17 cellular contexts compared by ENCODE assay signal in the genomic region with DNA sequence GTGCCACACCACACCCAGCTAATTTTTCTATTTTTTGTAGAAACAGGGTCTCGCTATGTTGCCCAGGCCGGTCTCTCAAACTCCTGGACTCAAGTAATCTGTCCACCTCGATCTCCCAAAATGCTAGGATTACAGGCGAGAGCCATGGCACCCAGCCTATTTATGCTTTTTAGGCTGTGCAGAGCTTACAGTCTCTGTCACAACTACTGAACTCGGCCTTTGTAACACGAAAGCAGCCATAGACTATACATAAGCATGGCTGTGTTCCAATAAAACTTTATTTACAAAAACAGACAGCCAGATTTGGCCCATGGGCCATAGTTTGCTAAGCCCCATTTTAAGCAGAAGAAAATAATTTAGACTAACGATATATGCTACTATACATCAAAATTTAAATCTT. TPM values are rescaled to one million over a fixed set of nuclear protein-coding genes. Genes with fewer than 3 reads are reported as not detected.
DNase-seq lines count a peak whose midpoint lies in the region; ATAC-seq, FAIRE-seq and TF ChIP-seq lines count a peak whose summit lies in the region.
"Had no signal": no experiment of that assay in that cellular context is flagged by ENCODE, and none has a peak within 500 bp of the region (broad histone marks: within the 10 kb centered on the region; RNA-seq: fewer than 3 reads in every experiment).

No MANE protein-coding gene starts in this region.

- no peaks in the 10 kb centered on the region for H3K4me1 Mint-ChIP-seq in activated naive CD8-positive, alpha-beta T cell treated with anti-CD3 and anti-CD28 coated beads for 36 hours
- H3K4me1 Mint-ChIP-seq: activated CD4-positive, alpha-beta T cell treated with anti-CD3 and anti-CD28 coated beads for 36 hours; immature natural killer cell; stimulated activated memory B cell treated with anti-CD40 and anti-IgM and Interleukin-4, amounts not matched to agents 10 μg/mL and 1 μg/mL and 100 μg/mL, for 72 hours had no signal

- CTCF ChIA-PET in PC-3 (lab: Charles Lee): no interaction called here
- CTCF ChIA-PET in HepG2 (lab: Yijun Ruan, JAX; ENCODE audit: low intra/inter-chr PET ratio, low total read pairs): no interaction called here

- no peak; the same call in 1 of the 2 replicates for ATAC-seq in PC-3
- no peak for ATAC-seq in HepG2
- ATAC-seq in HG03520 (IDR thresholded peaks at IDR 0.05; ENCODE audit: unreplicated experiment): no peak
- ATAC-seq: activated CD4-positive, alpha-beta T cell treated with anti-CD3 and anti-CD28 coated beads for 36 hours; activated T-cell treated with anti-CD3 and anti-CD28 coated beads, Interleukin-2, amount 50 U/mL, for 72 hours; stimulated activated memory B cell treated with anti-CD40 and anti-IgM and Interleukin-4, amounts not matched to agents 10 μg/mL and 1 μg/mL and 100 μg/mL, for 72 hours had no signal

- H3K9ac ChIP-seq in PC-3 (ENCODE audit: low read length) (peak overlapping the region; percentile 71), HepG2 (ENCODE audit: insufficient read depth, low read depth, low read length) (no peak overlapping the region)

- POLR2A ChIA-PET in PC-3 (lab: Charles Lee; ENCODE audit: unreplicated experiment): no interaction called here
- POLR2A ChIA-PET in HepG2 (lab: Yijun Ruan, JAX): no interaction called here

- in situ Hi-C loops in HepG2 (cut with HindIII; ENCODE audit: extremely low pct_ligation_motif_present, low pct_unique_long_range_greater_than_20kb): no loop called here

- FAIRE-seq in HepG2 (lab: Jason Lieb, UNC): no peak

- no peak overlapping the region for H3K4me2 ChIP-seq in PC-3 (ENCODE audit: low read length)
- H3K4me2 ChIP-seq in HepG2 (ENCODE audit: low read depth, low read length): no peak overlapping the region

- no peaks in the 10 kb centered on the region for H4K20me1 ChIP-seq in PC-3 (ENCODE audit: low read length)
- no peaks in the 10 kb centered on the region for H4K20me1 ChIP-seq in HepG2 (ENCODE audit: insufficient read depth, low read length)

- H3F3A ChIP-seq in PC-3 (ENCODE audit: low read length, unreplicated experiment): no peaks in the 10 kb centered on the region

- TF ChIP-seq POLR2A in HepG2 (IDR thresholded peaks at IDR 0.05; ENCODE audit: insufficient read depth in 1 of 2, low read depth in 2 of 2, low read length in 2 of 2): no peak

- no peaks in the 10 kb centered on the region for H3K36me3 Mint-ChIP-seq in activated naive CD8-positive, alpha-beta T cell treated with anti-CD3 and anti-CD28 coated beads for 36 hours
- H3K36me3 Mint-ChIP-seq: immature natural killer cell; stimulated activated memory B cell treated with anti-CD40 and anti-IgM and Interleukin-4, amounts not matched to agents 10 μg/mL and 1 μg/mL and 100 μg/mL, for 72 hours had no signal

- WGBS in HepG2 (ENCODE audit: low lambda C conversion rate): 97% methylated on average over 7 of the region's 7 CpGs

- peak overlapping the region; percentile 88 for H3K27ac ChIP-seq in PC-3 (ENCODE audit: low read length)
- H3K27ac ChIP-seq in HepG2 (ENCODE audit: extremely low read length, insufficient read depth, low read length): no peak overlapping the region
- peak overlapping the region in 15 of 21 experiments; percentile 16 to 75 (median 34) for H3K27ac ChIP-seq in skin epidermis

- no peak for DNase-seq in PC-3
- peak; percentile 44 for DNase-seq in choroid plexus epithelial cell (ENCODE audit: low read depth)
- DNase-seq in HepG2 (ENCODE audit: low spot score): no peak
- DNase-seq in activated naive CD4-positive, alpha-beta T cell treated with Interleukin-2 at 50 U/mL for 16 hours: no peak
- DNase-seq in activated naive CD4-positive, alpha-beta T cell (lab: John Stamatoyannopoulos, UW): no peak
- DNase-seq in activated naive CD8-positive, alpha-beta T cell treated with anti-CD3 and anti-CD28 coated beads for 36 hours: no peak
- DNase-seq: activated CD4-positive, alpha-beta T cell treated with anti-CD3 and anti-CD28 coated beads for 36 hours; activated T-cell treated with anti-CD3 and anti-CD28 coated beads, Interleukin-2, amount 50 U/mL, for 72 hours; amniotic stem cell; Calu3; immature natural killer cell; NCI-H2081; T1000 had no signal

- BruUV-seq in PC-3 (replicated peaks; lab: Mats Ljungman, UMichigan) (TSS peak; percentile 66), HepG2 (replicated peaks; lab: Mats Ljungman, UMichigan) (no TSS peak)

- H3K9me2 ChIP-seq in PC-3 (replicated peaks; ENCODE audit: low read length): no peaks in the 10 kb centered on the region

- no peak for TF ChIP-seq EP300 in HepG2 (IDR thresholded peaks at IDR 0.05; ENCODE audit: low read depth in 2 of 2, low read length in 2 of 2)
- no peak for TF ChIP-seq EP300 in HepG2 (CRISPR knock-in tag; IDR thresholded peaks at IDR 0.05; ENCODE audit: borderline replicate concordance)

- H2AFZ ChIP-seq in PC-3 (ENCODE audit: low read length) (no peak overlapping the region), HepG2 (ENCODE audit: low read length) (no peak overlapping the region)

- no peak overlapping the region for H3K4me3 ChIP-seq in PC-3 (ENCODE audit: low read length)
- H3K4me3 ChIP-seq in choroid plexus epithelial cell (ENCODE audit: low read depth, low read length): no peak overlapping the region
- no peak overlapping the region for H3K4me3 ChIP-seq in HepG2 (replicated peaks in 1 of 3; ENCODE audit: insufficient read depth in 1 of 3, low read depth in 2 of 3, low read length in 3 of 3)
- no peak overlapping the region for H3K4me3 ChIP-seq in skin epidermis

- no peak overlapping the region for H3K27ac Mint-ChIP-seq in activated naive CD8-positive, alpha-beta T cell treated with anti-CD3 and anti-CD28 coated beads for 36 hours
- H3K27ac Mint-ChIP-seq: activated CD4-positive, alpha-beta T cell treated with anti-CD3 and anti-CD28 coated beads for 36 hours; activated T-cell treated with anti-CD3 and anti-CD28 coated beads, Interleukin-2, amount 50 U/mL, for 72 hours; dendritic cell treated with granulocyte-macrophage colony-stimulating factor and Interleukin-4, amounts not matched to agents 40 ng/mL and 50 ng/mL, for 4 days; immature natural killer cell; stimulated activated memory B cell treated with anti-CD40 and anti-IgM and Interleukin-4, amounts not matched to agents 10 μg/mL and 1 μg/mL and 100 μg/mL, for 72 hours had no signal

- H3K4me1 ChIP-seq in PC-3 (ENCODE audit: insufficient read depth, low read length) (peaks cover 15% of the 10 kb centered on the region), HepG2 (ENCODE audit: insufficient read depth, low read length) (no peaks in the 10 kb centered on the region)

- H3K36me3 ChIP-seq in PC-3 (ENCODE audit: low read depth, low read length) (no peaks in the 10 kb centered on the region), HepG2 (replicated peaks in 1 of 2; ENCODE audit: control insufficient read depth in 1 of 2, insufficient read depth in 2 of 2, low read length in 2 of 2) (peaks cover 8 to 61% of the 10 kb centered on the region in 2 experiments)

- no peak for TF ChIP-seq RAD21 in HepG2 (CRISPR knock-in tag; IDR thresholded peaks at IDR 0.05)

- TF ChIP-seq CTCF in PC-3 (conservative IDR thresholded peaks at IDR 0.05; ENCODE audit: low read depth, low read length) (no peak), choroid plexus epithelial cell (conservative IDR thresholded peaks at IDR 0.05; ENCODE audit: low read depth, low read length) (no peak), HepG2 (CRISPR knock-in tag; IDR thresholded peaks at IDR 0.05) (no peak)

- intact Hi-C loops in PC-3 (cut with micrococcal nuclease): no loop called here
- intact Hi-C loops in HepG2 (cut with micrococcal nuclease; ENCODE audit: unreplicated experiment): no loop called here

- H3K4me3 Mint-ChIP-seq in activated naive CD8-positive, alpha-beta T cell treated with anti-CD3 and anti-CD28 coated beads for 36 hours: no peak overlapping the region
- H3K4me3 Mint-ChIP-seq: activated CD4-positive, alpha-beta T cell treated with anti-CD3 and anti-CD28 coated beads for 36 hours; activated T-cell treated with anti-CD3 and anti-CD28 coated beads, Interleukin-2, amount 50 U/mL, for 72 hours; dendritic cell treated with granulocyte-macrophage colony-stimulating factor and Interleukin-4, amounts not matched to agents 40 ng/mL and 50 ng/mL, for 4 days; immature natural killer cell; stimulated activated memory B cell treated with anti-CD40 and anti-IgM and Interleukin-4, amounts not matched to agents 10 μg/mL and 1 μg/mL and 100 μg/mL, for 72 hours had no signal

- no peaks in the 10 kb centered on the region for H3K9me3 ChIP-seq in PC-3 (ENCODE audit: low read length)
- H3K9me3 ChIP-seq in HepG2 (ENCODE audit: low read length): no peaks in the 10 kb centered on the region

- no peaks in the 10 kb centered on the region for H3K27me3 ChIP-seq in PC-3 (ENCODE audit: low read length)
- H3K27me3 ChIP-seq in HepG2 (ENCODE audit: control insufficient read depth in 1 of 2, insufficient read depth in 2 of 2, low read length in 2 of 2): no peaks in the 10 kb centered on the region

- H3K27me3 Mint-ChIP-seq in activated naive CD8-positive, alpha-beta T cell treated with anti-CD3 and anti-CD28 coated beads for 36 hours: no peaks in the 10 kb centered on the region
- H3K27me3 Mint-ChIP-seq: activated CD4-positive, alpha-beta T cell treated with anti-CD3 and anti-CD28 coated beads for 36 hours; dendritic cell treated with granulocyte-macrophage colony-stimulating factor and Interleukin-4, amounts not matched to agents 40 ng/mL and 50 ng/mL, for 4 days had no signal

- H3K9me3 Mint-ChIP-seq in activated naive CD8-positive, alpha-beta T cell treated with anti-CD3 and anti-CD28 coated beads for 36 hours: no peaks in the 10 kb centered on the region
- H3K9me3 Mint-ChIP-seq: dendritic cell treated with granulocyte-macrophage colony-stimulating factor and Interleukin-4, amounts not matched to agents 40 ng/mL and 50 ng/mL, for 4 days; immature natural killer cell; stimulated activated memory B cell treated with anti-CD40 and anti-IgM and Interleukin-4, amounts not matched to agents 10 μg/mL and 1 μg/mL and 100 μg/mL, for 72 hours had no signal

- H3K79me2 ChIP-seq in PC-3 (ENCODE audit: low read length): no peaks in the 10 kb centered on the region
- no peaks in the 10 kb centered on the region for H3K79me2 ChIP-seq in HepG2 (ENCODE audit: insufficient read depth, low read length)

RNA-seq across cellular contexts. Expression of gene NID1, which starts 54.4 kb away (rescaled TPM):
- 11.1 and 13.1 TPM in 2 replicates for total RNA-seq in PC-3 (2014; rRNA removed)
- 29.3 and 50.2 TPM in 2 replicates for total RNA-seq in HepG2 (2016; rRNA removed; fragmentation: Illumina TruSeq; extraction: Trizol)
- total RNA-seq in HepG2 (2016; cell fraction: cytosol; rRNA removed; fragmentation: Illumina TruSeq; extraction: Trizol; ENCODE audit: low read depth): 5.0 and 5.1 TPM in 2 replicates
- 22.1 and 49.8 TPM in 2 replicates for total RNA-seq in HepG2 (2016; cell fraction: insoluble cytoplasmic fraction; rRNA removed; fragmentation: Illumina TruSeq; extraction: Trizol)
- total RNA-seq in HepG2 (2016; cell fraction: membrane; rRNA removed; fragmentation: Illumina TruSeq; extraction: Trizol): 10.8 and 12.4 TPM in 2 replicates
- total RNA-seq in HepG2 (2016; cell fraction: nucleus; rRNA removed; fragmentation: Illumina TruSeq; extraction: Trizol): 68.9 and 87.3 TPM in 2 replicates
- polyA plus RNA-seq in HepG2 (2011; rRNA removed): 56.1 and 77.2 TPM in 2 replicates
- polyA plus RNA-seq in HepG2 (2011; cell fraction: cytosol; rRNA removed): 45.0 and 56.5 TPM in 2 replicates
- polyA plus RNA-seq in HepG2 (2011; cell fraction: nucleus; rRNA removed): 102 and 105 TPM in 2 replicates
- 122 and 152 TPM in 2 replicates for polyA plus RNA-seq in HepG2 (2012)
- 2.7 and 3.2 TPM in 2 replicates for polyA plus RNA-seq in HepG2 (2016; cell fraction: cytosol; fragmentation: Illumina TruSeq; extraction: Trizol; ENCODE audit: low read depth)
- 25.6 and 37.4 TPM in 2 replicates for polyA plus RNA-seq in HepG2 (2016; cell fraction: insoluble cytoplasmic fraction; fragmentation: Illumina TruSeq; extraction: Trizol; ENCODE audit: low read depth)
- 7.7 and 9.8 TPM in 2 replicates for polyA plus RNA-seq in HepG2 (2016; cell fraction: membrane; fragmentation: Illumina TruSeq; extraction: Trizol; ENCODE audit: low read depth)
- 108 and 114 TPM in 2 replicates for polyA plus RNA-seq in HepG2 (2016; cell fraction: nucleus; fragmentation: Illumina TruSeq; extraction: Trizol; ENCODE audit: insufficient read depth, low read depth)
- 173 TPM in 1 of 2 replicates, not detected in the other for polyA minus RNA-seq in HepG2 (2011; rRNA and poly(A)+ RNA removed; ENCODE audit: low replicate concordance)
- 109 and 121 TPM in 2 replicates for polyA minus RNA-seq in HepG2 (2011; cell fraction: cytosol; rRNA and poly(A)+ RNA removed)
- polyA minus RNA-seq in HepG2 (2011; cell fraction: nucleus; rRNA and poly(A)+ RNA removed): 60.0 and 68.8 TPM in 2 replicates
- total RNA-seq in activated naive CD8-positive, alpha-beta T cell treated with anti-CD3 and anti-CD28 coated beads for 36 hours: under 1 TPM; 0.08 to 0.10 TPM
- polyA plus RNA-seq: immature natural killer cell had no signal

Comparison
In these comparisons a context has a peak if more than half of its experiments do, and no peak if none do; other contexts are left out.
1. RNA of gene NID1, which starts 54.4 kb away (total RNA-seq): 5.0 to 87.3 TPM in HepG2 and 11.1 to 13.1 TPM in PC-3; 0.08 to 0.10 TPM in activated naive CD8-positive, alpha-beta T cell treated with anti-CD3 and anti-CD28 coated beads for 36 hours; every median in the first group is over 4 times any median in the second.